17 cellular contexts compared by ENCODE assay signal in genomic region chr1:219746141-219746540, GRCh38.
A peak's percentile ranks its signal among the peaks of the same experiment; 100 is the strongest.
DNase-seq lines count a peak whose midpoint lies in the region; TF ChIP-seq lines count a peak whose summit lies in the region.
"Had no signal": no experiment of that assay in that cellular context is flagged by ENCODE, and none has a peak within 500 bp of the region (broad histone marks: within the 10 kb centered on the region; RNA-seq: fewer than 3 reads in every experiment).

No MANE protein-coding gene starts in this region.

- H3K36me3 Mint-ChIP-seq in neural crest cell (ENCODE audit: low read depth) = peaks cover 2% of the 10 kb centered on the region
- H3K36me3 Mint-ChIP-seq: CD4-positive, CD25-positive, alpha-beta regulatory T cell; CD8-positive, alpha-beta T cell had no signal

- in situ Hi-C loops in SK-MEL-5 (cut with HindIII; ENCODE audit: low pct_unique_long_range_greater_than_20kb, low sequenced_read_pairs) = no loop called here

- no peak overlapping the region for H3K4me3 Mint-ChIP-seq in neural crest cell
- H3K4me3 Mint-ChIP-seq: B cell; CD4-positive, CD25-positive, alpha-beta regulatory T cell; CD8-positive, alpha-beta T cell had no signal

- H3K27ac Mint-ChIP-seq in neural crest cell (ENCODE audit: unreplicated experiment) = peak overlapping the region; percentile 13
- H3K27ac Mint-ChIP-seq: B cell; CD4-positive, CD25-positive, alpha-beta regulatory T cell; CD8-positive, alpha-beta T cell had no signal

- peaks cover 7% of the 10 kb centered on the region for H3K9me3 Mint-ChIP-seq in neural crest cell
- H3K9me3 Mint-ChIP-seq: CD8-positive, alpha-beta T cell had no signal

- DNase-seq in COLO829 (ENCODE audit: low spot score) (peak; percentile 61), SK-MEL-5 (ENCODE audit: low read depth, low spot score) (peak; percentile 60), neural crest cell (ENCODE audit: low read depth, low spot score) (no peak), activated gamma-delta T cell (lab: John Stamatoyannopoulos, UW) (no peak), midbrain (lab: John Stamatoyannopoulos, UW) (no peak), AG20443 (ENCODE audit: low spot score) (no peak)
- DNase-seq: 8988T; CD4-positive, CD25-positive, alpha-beta regulatory T cell; CD8-positive, alpha-beta T cell; DMS 273 treated with DMSO at 0.1 percent for 48 hours; DMS79; EL; GDM1; GM23248; H7; HCEC 1CT had no signal

- peaks cover 60% of the 10 kb centered on the region for H3K4me1 Mint-ChIP-seq in neural crest cell
- H3K4me1 Mint-ChIP-seq: B cell; CD4-positive, CD25-positive, alpha-beta regulatory T cell had no signal

- H3K27me3 Mint-ChIP-seq in neural crest cell (ENCODE audit: low read depth) = no peaks in the 10 kb centered on the region

- no peak for TF ChIP-seq CTCF in neural crest cell (conservative IDR thresholded peaks at IDR 0.05)

Comparison
In these comparisons a context has a peak if more than half of its experiments do, and no peak if none do; other contexts are left out.
1. DNase-seq: peak in COLO829 (single experiment) and SK-MEL-5 (single experiment); none in neural crest cell (single experiment), activated gamma-delta T cell (single experiment), midbrain (single experiment) and AG20443 (single experiment).